8 cellular contexts compared by ENCODE assay signal in the genomic region with DNA sequence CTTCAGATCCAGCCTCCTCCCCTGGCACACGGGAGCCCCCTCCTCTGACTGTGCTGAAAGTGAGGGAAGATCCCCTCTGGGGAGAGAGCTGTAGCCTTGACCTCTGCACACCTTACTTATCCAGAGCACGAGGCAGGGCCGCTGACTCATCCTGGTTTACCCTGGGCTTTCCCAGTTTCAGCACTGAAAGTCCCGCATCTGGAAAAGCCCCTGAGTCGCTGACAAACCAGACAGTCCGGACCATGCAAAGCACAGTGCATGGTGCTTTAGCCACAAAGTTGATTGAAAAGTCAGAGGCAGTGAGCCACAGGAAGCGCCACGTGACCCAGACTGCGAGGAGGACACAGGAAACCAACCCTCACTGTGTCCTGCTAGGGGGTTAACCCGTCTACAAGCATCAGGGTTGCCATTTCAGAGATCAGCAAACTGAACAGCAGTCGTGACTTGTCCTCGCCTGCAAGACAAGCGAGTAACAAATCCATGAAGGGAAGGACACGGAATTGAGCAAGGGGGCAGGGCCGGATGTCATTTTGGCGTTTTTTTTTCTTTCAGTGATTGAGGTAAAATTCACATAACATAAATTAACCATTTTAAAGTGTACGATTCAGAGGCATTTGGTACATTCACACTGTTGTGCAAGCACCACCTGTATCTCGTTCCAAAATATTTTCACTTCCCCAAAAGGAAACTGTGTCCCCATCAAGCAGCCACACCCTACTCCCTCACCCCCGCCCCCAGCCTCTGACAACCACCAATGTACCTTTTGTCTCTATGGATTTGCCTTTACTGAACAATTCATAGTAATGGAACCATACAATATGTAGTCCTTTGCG. TPM values are rescaled to one million over a fixed set of nuclear protein-coding genes. Genes with fewer than 3 reads are reported as not detected.
DNase-seq lines count a peak whose midpoint lies in the region; ATAC-seq and TF ChIP-seq lines count a peak whose summit lies in the region.

No MANE protein-coding gene starts in this region.

- peaks cover 39% of the 10 kb centered on the region for H3K4me1 ChIP-seq in ACC112 (ENCODE audit: control insufficient read depth, insufficient read depth, low read length, unreplicated experiment)
- peaks cover 23 to 33% of the 10 kb centered on the region in 2 donors for H3K4me1 ChIP-seq in adrenal gland (replicated peaks in 1 of 2)

- TF ChIP-seq POLR2A in GM19193 (IDR thresholded peaks at IDR 0.05; ENCODE audit: extremely low read depth, insufficient read depth, insufficient read length) = peak; percentile 66
- TF ChIP-seq POLR2A in adrenal gland (IDR thresholded peaks at IDR 0.05) = peak in 1 of 2 donors; percentile 31

- H3F3A ChIP-seq in SU-DHL-6 (ENCODE audit: insufficient read depth) = peaks cover 59% of the 10 kb centered on the region

- DNase-seq in adrenal gland = peak; percentile 52 to 83 (median 79)
- DNase-seq in kidney tubule cell (ENCODE audit: low spot score) = peak; percentile 97
- DNase-seq in stimulated activated CD4-positive, alpha-beta T cell treated with anti-CD3 and anti-CD28 coated beads, Interleukin-4, amount 100 ng/mL, for 4 hours = peak; percentile 54 to 76
- DNase-seq in NCI-H2196 treated with DMSO at 0.1 percent for 48 hours (lab: John Stamatoyannopoulos, UW; ENCODE audit: unreplicated experiment) = no peak

- peak overlapping the region; percentile 69 for H3K9ac ChIP-seq in SU-DHL-6 (ENCODE audit: low read length)

- ATAC-seq in HG03378 (IDR thresholded peaks at IDR 0.05; ENCODE audit: unreplicated experiment) = peak; percentile 75

- peak overlapping the region; percentile 88 for H3K27ac ChIP-seq in ACC112 (ENCODE audit: low read depth, low read length)
- H3K27ac ChIP-seq in SU-DHL-6 (ENCODE audit: low read depth, low read length) = peak overlapping the region; percentile 98
- H3K27ac ChIP-seq in adrenal gland = peak overlapping the region in 4 of 5 donors; percentile 24 to 89 (median 62)

- TF ChIP-seq CTCF in SU-DHL-6 (IDR thresholded peaks at IDR 0.05; ENCODE audit: insufficient read depth, low read length, poor library complexity, severe bottlenecking) (no peak), adrenal gland (IDR thresholded peaks at IDR 0.05) (no peak)

- WGBS in adrenal gland, 4 donors = 15 to 20% (median 16%) methylated on average over 20 of the region's 20 CpGs

- H3K4me3 ChIP-seq in ACC112 (ENCODE audit: low read depth, low read length) (peak overlapping the region; percentile 54), SU-DHL-6 (ENCODE audit: insufficient read depth, low read length, poor library complexity, severe bottlenecking) (peak overlapping the region; percentile 52), adrenal gland (peak overlapping the region in 1 of 4 donors; percentile 48)

- no peaks in the 10 kb centered on the region for H3K9me2 ChIP-seq in SU-DHL-6 (replicated peaks; ENCODE audit: insufficient read depth, low read length)

- H3K79me2 ChIP-seq in ACC112 (ENCODE audit: control insufficient read depth, insufficient read depth, low read length, unreplicated experiment) (no peaks in the 10 kb centered on the region), SU-DHL-6 (ENCODE audit: insufficient read depth, low read length) (no peaks in the 10 kb centered on the region)

- H3K9me3 ChIP-seq in SU-DHL-6 (ENCODE audit: insufficient read depth, low read length) (no peaks in the 10 kb centered on the region), adrenal gland (replicated peaks in 1 of 3) (no peaks in the 10 kb centered on the region)

- intact Hi-C loops in adrenal gland (cut with DNase I) = no loop called here

- H3K4me2 ChIP-seq in SU-DHL-6 (ENCODE audit: low read depth, low read length, poor library complexity, severe bottlenecking) = peak overlapping the region; percentile 98

- H3K36me3 ChIP-seq in ACC112 (ENCODE audit: insufficient read depth, low read length) (no peaks in the 10 kb centered on the region), SU-DHL-6 (ENCODE audit: low read length) (no peaks in the 10 kb centered on the region), adrenal gland (replicated peaks in 1 of 2) (no peaks in the 10 kb centered on the region)

- no peaks in the 10 kb centered on the region for H4K20me1 ChIP-seq in SU-DHL-6 (ENCODE audit: low read depth, low read length)

- H2AFZ ChIP-seq in ACC112 (ENCODE audit: low read length, unreplicated experiment) = peak overlapping the region; percentile 70
- no peak overlapping the region for H2AFZ ChIP-seq in SU-DHL-6 (ENCODE audit: low read depth, low read length, severe bottlenecking)

- H3K27me3 ChIP-seq in ACC112 (ENCODE audit: insufficient read depth, low read length) = no peaks in the 10 kb centered on the region
- H3K27me3 ChIP-seq in SU-DHL-6 (ENCODE audit: low read length) = no peaks in the 10 kb centered on the region
- H3K27me3 ChIP-seq in adrenal gland = no peaks in the 10 kb centered on the region

RNA-seq across cellular contexts. Expression of gene IFNGR2, which starts 19.9 kb away (rescaled TPM):
- total RNA-seq in adrenal gland = 10 to 100 TPM; 44.5 to 75.8 (median 64.0) TPM
- polyA plus RNA-seq in adrenal gland = 10 to 100 TPM; 50.3 to 87.4 (median 57.4) TPM

RNA-seq across cellular contexts. Expression of gene IFNAR1, which starts 58.5 kb away (rescaled TPM):
- 10 to 100 TPM; 21.8 to 71.2 (median 43.1) TPM for total RNA-seq in adrenal gland
- polyA plus RNA-seq in adrenal gland = 10 to 100 TPM in 1 of 3 donors, 1 to 10 TPM in 2; 7.3 to 36.4 (median 8.8) TPM
